Comparison of ENCODE assay signal across 7 cellular contexts in the genomic region with DNA sequence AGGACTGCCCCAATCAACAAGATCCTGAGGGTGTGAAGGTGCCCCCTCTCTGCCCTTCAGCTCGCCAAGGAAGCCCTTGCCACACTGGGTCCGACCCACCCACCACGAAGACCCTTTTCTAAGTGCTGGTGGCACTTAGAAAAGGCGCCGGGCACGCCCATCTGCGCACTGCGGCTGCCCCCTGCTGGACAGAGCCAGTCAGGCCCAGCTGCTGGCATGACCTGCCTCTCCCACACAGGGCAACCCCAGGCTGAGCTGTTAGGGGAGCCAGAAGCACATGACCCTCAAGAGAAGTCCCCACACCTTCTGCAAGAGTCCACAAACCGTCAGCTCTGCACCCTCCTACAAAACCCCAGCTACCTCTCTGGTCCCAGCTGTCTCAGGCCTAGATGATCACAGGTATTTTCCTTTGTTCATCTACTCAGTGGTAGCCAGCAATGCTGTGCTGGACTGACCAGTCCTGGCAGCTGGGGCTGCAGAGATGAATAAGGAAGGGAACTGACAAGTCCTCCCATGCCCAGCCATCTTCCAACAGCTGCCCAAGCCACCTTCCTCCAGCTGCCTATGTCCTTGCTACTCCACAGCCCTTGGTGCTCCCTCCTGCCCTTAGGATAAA. TPM values are rescaled to one million over a fixed set of nuclear protein-coding genes. Genes with fewer than 3 reads are reported as not detected.
A peak's percentile ranks its signal among the peaks of the same experiment; 100 is the strongest.
DNase-seq lines count a peak whose midpoint lies in the region; ATAC-seq, FAIRE-seq and TF ChIP-seq lines count a peak whose summit lies in the region.

No MANE protein-coding gene starts in this region.

- no peaks in the 10 kb centered on the region for H3K4me1 ChIP-seq in astrocyte (ENCODE audit: insufficient read depth, low read length)

- DNase-seq in MV-4-11 (lab: John Stamatoyannopoulos, UW) (peak; percentile 40), T1000 (lab: John Stamatoyannopoulos, UW) (peak; percentile 33), astrocyte (ENCODE audit: low read depth) (no peak), hypothalamus (lab: John Stamatoyannopoulos, UW) (peak in 49 of 51 donors; percentile 8 to 88 (median 52))
- DNase-seq in stimulated activated CD4-positive, alpha-beta T cell treated with anti-CD3 and anti-CD28 coated beads, Interleukin-12 subunit alpha, Interleukin-12 subunit beta, amount 100 ng/mL, for 48 hours (ENCODE audit: low read depth in 2 of 3, low spot score in 1 of 3) = peak; percentile 55 to 70 (median 66)

- H3K4me3 ChIP-seq in GM12875 (ENCODE audit: low read depth, low read length) (no peak overlapping the region), astrocyte (ENCODE audit: insufficient read depth, low read depth, low read length) (no peak overlapping the region)

- peaks cover 2% of the 10 kb centered on the region for H3K9me3 Mint-ChIP-seq in astrocyte (ENCODE audit: unreplicated experiment)

- no peak overlapping the region for H3K27ac ChIP-seq in astrocyte (ENCODE audit: low read depth, low read length)

- ATAC-seq in GM18498 (IDR thresholded peaks at IDR 0.05; ENCODE audit: unreplicated experiment) = no peak

- H3K27me3 Mint-ChIP-seq in astrocyte (ENCODE audit: low read depth, unreplicated experiment) = peaks cover 61% of the 10 kb centered on the region

- TF ChIP-seq CTCF in GM12875 (IDR thresholded peaks at IDR 0.05; ENCODE audit: borderline replicate concordance, insufficient read depth, low read depth, low read length) = peak; percentile 98
- TF ChIP-seq CTCF in astrocyte (IDR thresholded peaks at IDR 0.05; ENCODE audit: insufficient read depth, low read depth, low read length) = peak; percentile 67

- peaks cover 2% of the 10 kb centered on the region for H3K27me3 ChIP-seq in astrocyte (ENCODE audit: insufficient read depth, low read length)

- no peaks in the 10 kb centered on the region for H4K20me1 ChIP-seq in astrocyte (ENCODE audit: insufficient read depth, low read length)

- no peaks in the 10 kb centered on the region for H3K4me1 Mint-ChIP-seq in astrocyte (ENCODE audit: low read depth, unreplicated experiment)

- no peak overlapping the region for H3K4me3 Mint-ChIP-seq in astrocyte (ENCODE audit: unreplicated experiment)

- H3K9me3 ChIP-seq in astrocyte (ENCODE audit: insufficient read depth, low read depth, low read length) = no peaks in the 10 kb centered on the region

- H2AFZ ChIP-seq in astrocyte (ENCODE audit: low read depth, low read length) = no peak overlapping the region

- H3K4me2 ChIP-seq in astrocyte (ENCODE audit: low read length) = no peak overlapping the region

- no peak overlapping the region for H3K9ac ChIP-seq in astrocyte (ENCODE audit: low read length)

- no peaks in the 10 kb centered on the region for H3K36me3 ChIP-seq in astrocyte (ENCODE audit: insufficient read depth, low read length)

- no peak overlapping the region for H3K27ac Mint-ChIP-seq in astrocyte (ENCODE audit: unreplicated experiment)

- FAIRE-seq in astrocyte (lab: Jason Lieb, UNC) = no peak

- no peaks in the 10 kb centered on the region for H3K79me2 ChIP-seq in astrocyte (ENCODE audit: insufficient read depth, low read length)

- H3K36me3 Mint-ChIP-seq in astrocyte (ENCODE audit: low read depth, unreplicated experiment) = no peaks in the 10 kb centered on the region

RNA-seq across cellular contexts. Expression of gene ZC3H12A, which starts 40.0 kb away (rescaled TPM):
- 12.1 and 12.6 TPM in 2 replicates for total RNA-seq in astrocyte
